1 cellular context compared by ENCODE assay signal in the genomic region with DNA sequence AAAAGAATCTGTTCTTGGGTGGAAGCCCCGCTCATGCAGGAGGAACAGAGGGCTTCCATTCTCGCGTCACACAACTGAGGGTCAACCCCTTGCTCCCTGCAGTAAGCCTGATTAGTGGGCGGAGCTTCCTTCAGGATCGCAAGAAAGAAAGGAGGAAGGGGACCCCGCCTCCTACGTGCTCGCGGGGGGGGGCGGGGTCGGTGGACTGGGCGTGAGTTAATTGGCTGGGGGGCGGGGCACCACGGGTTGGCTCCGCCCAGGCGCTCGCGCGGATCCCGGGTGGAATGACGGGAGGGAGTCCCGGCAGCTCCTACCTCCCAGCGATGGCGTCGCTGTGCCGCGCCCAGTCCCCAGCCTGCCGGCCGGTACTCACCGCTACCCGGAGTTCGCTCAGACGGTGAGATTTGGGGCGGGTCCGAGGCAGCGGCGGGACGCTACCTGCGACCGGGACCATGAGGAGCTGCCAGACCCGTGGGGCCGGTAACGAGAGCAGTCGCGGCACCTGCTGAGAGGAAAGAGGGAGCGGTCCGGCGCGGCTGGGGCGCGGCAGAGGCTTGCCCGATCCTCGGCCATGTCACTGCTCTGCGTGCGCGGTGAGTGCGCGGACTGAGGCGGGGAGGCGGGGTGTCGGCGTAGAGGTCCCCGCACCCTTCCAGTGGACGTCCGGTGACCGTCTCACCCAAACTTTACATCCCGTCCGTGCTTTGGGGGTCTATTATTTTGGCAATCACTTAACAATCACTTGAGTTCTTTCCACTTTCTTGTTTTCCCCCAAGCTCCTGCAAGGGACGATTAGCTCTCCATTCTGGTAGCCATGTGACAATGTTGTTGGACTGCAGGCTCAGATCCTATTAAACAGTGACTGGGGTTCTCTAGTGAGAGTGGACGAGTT.
TF ChIP-seq lines count a peak whose summit lies in the region.

A gene (plus strand): TSS at position 297 of the 892 bp plus-strand sequence. CDS start 275 bp downstream, at position 572.

TF ChIP-seq in liver, 16 proteins besides CTCF, POLR2A, EP300 and RAD21 (continued from another document):
- TF ChIP-seq TAF1 (conservative IDR thresholded peaks at IDR 0.05) = peak; percentile 51
- TF ChIP-seq, protein P1, sequence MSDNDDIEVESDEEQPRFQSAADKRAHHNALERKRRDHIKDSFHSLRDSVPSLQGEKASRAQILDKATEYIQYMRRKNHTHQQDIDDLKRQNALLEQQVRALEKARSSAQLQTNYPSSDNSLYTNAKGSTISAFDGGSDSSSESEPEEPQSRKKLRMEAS (IDR thresholded peaks at IDR 0.05) = no peak
